1 cellular context compared by ENCODE assay signal in genomic region chr1:209646558-209646957, GRCh38.
TF ChIP-seq lines count a peak whose summit lies in the region.

No MANE protein-coding gene starts in this region.

TF ChIP-seq in HEK293, 187 proteins besides CTCF, POLR2A, EP300 and RAD21 (continued from another document):
- no peak for TF ChIP-seq ZNF473 (tag by site-specific recombination; IDR thresholded peaks at IDR 0.05)
- TF ChIP-seq ZNF561 (tag by site-specific recombination; IDR thresholded peaks at IDR 0.05; ENCODE audit: borderline replicate concordance), result no peak
TF ChIP-seq in HEK293: peak in this region for 1.
